In the genomic region with DNA sequence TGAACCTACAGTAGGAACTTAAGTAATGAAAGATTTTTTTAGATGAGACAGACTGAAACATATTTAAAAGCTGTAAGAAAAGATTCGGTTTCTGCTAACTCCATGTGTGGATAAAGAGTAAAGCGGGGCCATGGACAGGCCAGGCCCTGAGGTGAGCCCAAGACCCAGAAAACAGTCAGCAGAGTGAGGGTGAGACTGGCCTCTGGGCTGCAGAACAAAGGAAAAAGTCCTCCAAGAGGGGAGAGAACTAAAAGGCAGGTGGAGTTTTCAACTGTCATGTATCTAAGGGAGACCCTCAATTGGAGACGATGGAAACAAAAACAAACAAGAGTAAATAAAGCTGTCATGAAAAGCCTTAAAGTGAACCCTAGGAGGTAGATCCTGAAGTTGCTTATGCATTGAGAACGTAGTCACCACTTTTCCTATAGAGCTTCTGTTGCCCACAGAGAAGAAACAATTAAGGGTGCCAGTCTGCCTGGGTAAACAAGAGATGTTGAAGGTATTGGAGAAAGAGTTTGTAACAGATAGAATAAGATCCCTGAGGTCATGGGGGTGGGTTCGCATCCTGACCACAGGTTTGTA, we compare ENCODE assay signal across 15 cellular contexts.
"Had no signal": no experiment of that assay in that cellular context is flagged by ENCODE, and none has a peak within 500 bp of the region (broad histone marks: within the 10 kb centered on the region; RNA-seq: fewer than 3 reads in every experiment).

No MANE protein-coding gene starts in this region.

- H3K4me3 Mint-ChIP-seq: activated CD4-positive, alpha-beta memory T cell treated with anti-CD3 and anti-CD28 coated beads for 36 hours; activated naive CD8-positive, alpha-beta T cell treated with anti-CD3 and anti-CD28 coated beads, Interleukin-2, amount 10 ng/mL, durations not matched to agents 7 days and 5 days; T-helper 2 cell treated with Interferon-gamma antibody and Interleukin-4, amounts not matched to agents 5 μg/mL and 100 μg/mL, for 36 hours had no signal

- H3K27ac Mint-ChIP-seq: activated CD4-positive, alpha-beta memory T cell treated with anti-CD3 and anti-CD28 coated beads for 36 hours; activated naive CD8-positive, alpha-beta T cell treated with anti-CD3 and anti-CD28 coated beads, Interleukin-2, amount 10 ng/mL, durations not matched to agents 7 days and 5 days; T-helper 2 cell treated with Interferon-gamma antibody and Interleukin-4, amounts not matched to agents 5 μg/mL and 100 μg/mL, for 36 hours had no signal

- H3K36me3 Mint-ChIP-seq: activated CD4-positive, alpha-beta memory T cell treated with anti-CD3 and anti-CD28 coated beads for 36 hours; activated naive CD8-positive, alpha-beta T cell treated with anti-CD3 and anti-CD28 coated beads, Interleukin-2, amount 10 ng/mL, durations not matched to agents 7 days and 5 days had no signal

- DNase-seq: activated CD4-positive, alpha-beta memory T cell treated with anti-CD3 and anti-CD28 coated beads for 36 hours; activated CD4-positive, CD25-positive, alpha-beta regulatory T cell treated with anti-CD3 and anti-CD28 coated beads, Interleukin-2, amount 50 U/mL, for 72 hours; activated naive CD8-positive, alpha-beta T cell treated with anti-CD3 and anti-CD28 coated beads, Interleukin-2, amount 10 ng/mL, durations not matched to agents 7 days and 5 days; anterior cingulate cortex; effector CD4-positive, alpha-beta T cell; heart right ventricle; kidney glomerular epithelial cell; lower lobe of right lung; midbrain; posterior cingulate gyrus; stomach had no signal

- H3K27ac ChIP-seq: heart right ventricle, lower lobe of right lung, neutrophil, stomach had no signal

- H3K4me3 ChIP-seq: heart right ventricle, lower lobe of right lung, skin epidermis, stomach, thoracic aorta had no signal

- H3K4me1 Mint-ChIP-seq: activated naive CD8-positive, alpha-beta T cell treated with anti-CD3 and anti-CD28 coated beads, Interleukin-2, amount 10 ng/mL, durations not matched to agents 7 days and 5 days had no signal

- H3K9me3 Mint-ChIP-seq: activated CD4-positive, alpha-beta memory T cell treated with anti-CD3 and anti-CD28 coated beads for 36 hours; T-helper 2 cell treated with Interferon-gamma antibody and Interleukin-4, amounts not matched to agents 5 μg/mL and 100 μg/mL, for 36 hours had no signal

- H3K4me1 ChIP-seq: lower lobe of right lung, stomach had no signal

- H3K27me3 ChIP-seq: heart right ventricle, neutrophil had no signal

- H3K36me3 ChIP-seq: heart right ventricle, lower lobe of right lung, neutrophil, stomach, thoracic aorta had no signal

- H3K27me3 Mint-ChIP-seq: activated CD4-positive, alpha-beta memory T cell treated with anti-CD3 and anti-CD28 coated beads for 36 hours had no signal

- H3K9me3 ChIP-seq: heart right ventricle, lower lobe of right lung, neutrophil, stomach, thoracic aorta had no signal
